ENCODE assay signal across 1 cellular context in genomic region chr11:57100638-57101312, GRCh38.
A peak's percentile ranks its signal among the peaks of the same experiment; 100 is the strongest.
TF ChIP-seq lines count a peak whose summit lies in the region.

No MANE protein-coding gene starts in this region.

TF ChIP-seq in SK-N-SH treated with all-trans-retinoic acid at 6 μM for 48 hours, 23 proteins besides CTCF, POLR2A, EP300 and RAD21 (continued from another document):
- TF ChIP-seq CREB5 (CRISPR knock-in tag; IDR thresholded peaks at IDR 0.05; ENCODE audit: low read depth) (peak; percentile 74; the same call in 1 of the 2 replicates), ARNTL (CRISPR knock-in tag; IDR thresholded peaks at IDR 0.05; ENCODE audit: borderline replicate concordance, low read depth) (no peak), GLIS3 (CRISPR knock-in tag; IDR thresholded peaks at IDR 0.05) (0 out of 2 replicates have a peak, but pooled peaks have one; percentile 70), ZNF565 (CRISPR knock-in tag; conservative IDR thresholded peaks at IDR 0.05; ENCODE audit: low read depth) (0 out of 2 replicates have a peak, but pooled peaks have one; percentile 17), ZNF8 (CRISPR knock-in tag; IDR thresholded peaks at IDR 0.05) (no peak), CSRNP3 (CRISPR knock-in tag; IDR thresholded peaks at IDR 0.05) (0 out of 2 replicates have a peak, but pooled peaks have one; percentile 53), BACH2 (CRISPR knock-in tag; IDR thresholded peaks at IDR 0.05; ENCODE audit: borderline replicate concordance) (no peak)
